8 cellular contexts compared by ENCODE assay signal in the genomic region with DNA sequence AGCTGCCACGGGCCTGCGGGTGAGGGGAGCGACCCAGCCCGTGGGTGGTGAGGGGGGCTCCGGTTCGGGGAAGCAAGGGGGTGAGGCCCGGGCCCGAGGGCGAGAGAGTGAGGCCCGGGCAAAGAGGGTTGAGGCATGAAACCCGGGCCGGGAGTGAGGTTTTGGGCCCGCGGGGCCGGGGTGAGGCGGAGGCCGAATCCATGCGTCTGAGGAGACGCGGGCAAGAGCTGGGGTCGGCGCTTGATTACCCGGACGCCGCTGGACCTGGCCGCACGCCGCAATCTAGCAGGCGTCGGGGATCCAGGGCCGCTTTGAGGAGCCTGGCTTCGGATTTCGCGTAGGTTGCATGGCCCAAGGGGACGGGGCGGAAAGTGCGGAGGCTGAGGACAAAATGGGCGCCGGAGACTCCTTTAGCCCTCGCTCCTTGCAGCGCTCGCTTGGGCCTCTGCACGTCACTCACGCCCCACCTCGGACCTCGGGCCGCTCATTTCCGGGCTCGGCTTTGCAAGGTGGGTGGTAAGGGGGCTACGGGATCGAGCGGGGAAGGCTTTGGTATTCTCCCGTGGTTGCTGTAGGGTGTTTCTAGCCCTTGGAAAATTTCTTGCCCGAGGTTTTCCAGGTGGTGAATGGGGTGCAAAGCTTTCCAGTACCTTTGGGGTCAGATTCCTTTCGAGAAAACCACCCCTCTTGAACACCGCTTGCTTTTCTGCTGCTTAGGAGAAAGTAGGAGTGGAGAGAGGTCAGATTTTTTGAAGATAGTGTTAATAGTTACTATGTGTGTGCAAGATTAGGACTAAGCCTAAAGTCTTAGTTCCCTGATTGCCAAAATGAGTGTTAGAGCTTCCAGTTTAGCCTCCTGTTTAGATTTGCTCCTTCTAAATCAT. TPM values are rescaled to one million over a fixed set of nuclear protein-coding genes. Genes with fewer than 3 reads are reported as not detected.
DNase-seq lines count a peak whose midpoint lies in the region; ATAC-seq, FAIRE-seq and TF ChIP-seq lines count a peak whose summit lies in the region.

No MANE protein-coding gene starts in this region.

- peak; percentile 57 to 69; a peak in 3 of 4 replicates for TF ChIP-seq POLR2A in HepG2 (IDR thresholded peaks at IDR 0.05; ENCODE audit: insufficient read depth in 1 of 2, low read depth in 2 of 2, low read length in 2 of 2)

- in situ Hi-C loops in HepG2 (cut with HindIII; ENCODE audit: extremely low pct_ligation_motif_present, low pct_unique_long_range_greater_than_20kb) = loop anchor here (10.0 kb wide), 1 partner anchor 238 kb away; no protein-coding TSS in a partner anchor

- CTCF ChIA-PET in activated CD4-positive, alpha-beta T cell treated with anti-CD3 and anti-CD28 coated beads for 36 hours (lab: Charles Lee) = interaction anchor here (1.5 to 2.5 kb wide), 3 partner anchors 10 to 44 kb away, joined by 4 to 6 read pairs (median 5); no protein-coding TSS in a partner anchor
- CTCF ChIA-PET in HepG2 (lab: Yijun Ruan, JAX; ENCODE audit: low intra/inter-chr PET ratio, low total read pairs) = no interaction called here

- H3K4me3 Mint-ChIP-seq in activated CD4-positive, alpha-beta T cell treated with anti-CD3 and anti-CD28 coated beads for 36 hours = peak overlapping the region; percentile 93

- H4K20me1 ChIP-seq in HepG2 (ENCODE audit: insufficient read depth, low read length) = peaks cover 43% of the 10 kb centered on the region

- peak overlapping the region; percentile 82 to 94 for H3K9ac ChIP-seq in colonic mucosa (ENCODE audit: low read depth in 2 of 2, low read length in 2 of 2)
- H3K9ac ChIP-seq in HepG2 (ENCODE audit: insufficient read depth, low read depth, low read length) = peak overlapping the region; percentile 98

- no peaks in the 10 kb centered on the region for H3K27me3 Mint-ChIP-seq in activated CD4-positive, alpha-beta T cell treated with anti-CD3 and anti-CD28 coated beads for 36 hours

- peaks cover 54% of the 10 kb centered on the region for H3K79me2 ChIP-seq in HepG2 (ENCODE audit: insufficient read depth, low read length)

- DNase-seq in NCI-H2227 (lab: John Stamatoyannopoulos, UW; ENCODE audit: unreplicated experiment) (peak; percentile 69), NCI-H2227 treated with DMSO at 0.1 percent for 48 hours (lab: John Stamatoyannopoulos, UW) (no peak), NCI-H1092 treated with DMSO at 0.1 percent for 48 hours (lab: John Stamatoyannopoulos, UW) (peak; percentile 61), colonic mucosa (peak; percentile 69), HepG2 (ENCODE audit: low spot score) (peak; percentile 37)
- DNase-seq in activated CD4-positive, alpha-beta T cell treated with anti-CD3 and anti-CD28 coated beads for 36 hours = peak; percentile 65
- peak; percentile 26 for DNase-seq in stimulated activated CD4-positive, alpha-beta T cell treated with anti-CD3 and anti-CD28 coated beads, Interleukin-4, amount 100 ng/mL, for 1 hour

- H3K27me3 ChIP-seq in colonic mucosa = no peaks in the 10 kb centered on the region
- H3K27me3 ChIP-seq in HepG2 (ENCODE audit: control insufficient read depth in 1 of 2, insufficient read depth in 2 of 2, low read length in 2 of 2) = no peaks in the 10 kb centered on the region; a peak in 1 of 5 replicates

- WGBS in HepG2 (ENCODE audit: low lambda C conversion rate) = 2% methylated on average over 18 of the region's 56 CpGs

- ATAC-seq in HG02588 (IDR thresholded peaks at IDR 0.05; ENCODE audit: unreplicated experiment) (peak; percentile 47), HepG2 (peak; percentile 60)
- peak; percentile 11 for ATAC-seq in activated CD4-positive, alpha-beta T cell treated with anti-CD3 and anti-CD28 coated beads for 36 hours

- H3K27ac ChIP-seq in colonic mucosa = peak overlapping the region; percentile 91
- H3K27ac ChIP-seq in HepG2 (ENCODE audit: extremely low read length, insufficient read depth, low read length) = peak overlapping the region; percentile 98

- peaks cover 16% of the 10 kb centered on the region for H3K36me3 Mint-ChIP-seq in activated CD4-positive, alpha-beta T cell treated with anti-CD3 and anti-CD28 coated beads for 36 hours (ENCODE audit: low read depth)

- H3K9me3 ChIP-seq in colonic mucosa (no peaks in the 10 kb centered on the region), HepG2 (ENCODE audit: low read length) (no peaks in the 10 kb centered on the region)

- peak overlapping the region; percentile 86 for H3K27ac Mint-ChIP-seq in activated CD4-positive, alpha-beta T cell treated with anti-CD3 and anti-CD28 coated beads for 36 hours

- TSS peak; percentile 54 for BruUV-seq in HepG2 (replicated peaks; lab: Mats Ljungman, UMichigan)

- TF ChIP-seq RAD21 in HepG2 (CRISPR knock-in tag; IDR thresholded peaks at IDR 0.05) = no peak; the same call in 1 of the 2 replicates

- TF ChIP-seq EP300 in HepG2 (IDR thresholded peaks at IDR 0.05; ENCODE audit: low read depth in 2 of 2, low read length in 2 of 2) (no peak), HepG2 (CRISPR knock-in tag; IDR thresholded peaks at IDR 0.05; ENCODE audit: borderline replicate concordance) (no peak)

- no peak overlapping the region for H2AFZ ChIP-seq in HepG2 (ENCODE audit: low read length)

- H3K4me1 ChIP-seq in colonic mucosa = peaks cover 10% of the 10 kb centered on the region
- peaks cover 55% of the 10 kb centered on the region for H3K4me1 ChIP-seq in HepG2 (ENCODE audit: insufficient read depth, low read length)

- H3K4me1 Mint-ChIP-seq in activated CD4-positive, alpha-beta T cell treated with anti-CD3 and anti-CD28 coated beads for 36 hours = peaks cover 42% of the 10 kb centered on the region

- intact Hi-C loops in activated CD4-positive, alpha-beta T cell treated with anti-CD3 and anti-CD28 coated beads for 36 hours (cut with DNase I, micrococcal nuclease) = loop anchor here (5.0 to 10.0 kb wide), 5 partner anchors 462 to 1600 kb away; partner anchors contain the start of genes COPB2 (in 1 of the 2), MRPS22 (in 1 of the 2), RNF7 (in 1 of the 2) and XRN1 (in 1 of the 2)
- intact Hi-C loops in colonic mucosa (cut with DNase I) = no loop called here
- intact Hi-C loops in HepG2 (cut with micrococcal nuclease; ENCODE audit: unreplicated experiment) = loop anchor here (2.0 kb wide), 1 partner anchor 14 kb away; no protein-coding TSS in a partner anchor

- H3K36me3 ChIP-seq in colonic mucosa (no peaks in the 10 kb centered on the region), HepG2 (replicated peaks in 1 of 2; ENCODE audit: control insufficient read depth in 1 of 2, insufficient read depth in 2 of 2, low read length in 2 of 2) (peaks cover 0 to 6% of the 10 kb centered on the region in 2 experiments; a peak in 1 of 5 replicates)

- H3K4me2 ChIP-seq in HepG2 (ENCODE audit: low read depth, low read length) = peak overlapping the region; percentile 79

- peaks cover 2% of the 10 kb centered on the region for H3K9me3 Mint-ChIP-seq in activated CD4-positive, alpha-beta T cell treated with anti-CD3 and anti-CD28 coated beads for 36 hours (ENCODE audit: low read depth)

- TF ChIP-seq CTCF in colonic mucosa (IDR thresholded peaks at IDR 0.05) (no peak), HepG2 (CRISPR knock-in tag; IDR thresholded peaks at IDR 0.05) (peak; percentile 22; the same call in 1 of the 2 replicates)

- FAIRE-seq in HepG2 (lab: Jason Lieb, UNC) = no peak

- peak overlapping the region; percentile 81 for H3K4me3 ChIP-seq in colonic mucosa
- peak overlapping the region; percentile 96 to 100 (median 96) for H3K4me3 ChIP-seq in HepG2 (replicated peaks in 1 of 3; ENCODE audit: insufficient read depth in 1 of 3, low read depth in 2 of 3, low read length in 3 of 3)

- POLR2A ChIA-PET in activated CD4-positive, alpha-beta T cell treated with anti-CD3 and anti-CD28 coated beads for 36 hours (lab: Charles Lee) = interaction anchor here (1.0 to 1.2 kb wide), 3 partner anchors 10 to 289 kb away, joined by 3 to 4 read pairs (median 3); partner anchors contain the start of gene PXYLP1
- POLR2A ChIA-PET in HepG2 (lab: Yijun Ruan, JAX) = interaction anchor here (1.0 to 2.7 kb wide), 5 partner anchors 8 to 1553 kb away, joined by 3 to 37 read pairs (median 3); partner anchors contain the start of genes COPB2 and PXYLP1

TF ChIP-seq in HepG2, 621 proteins besides CTCF, POLR2A, EP300 and RAD21 (continues in another document):
- TF ChIP-seq DDIT3 (CRISPR knock-in tag; IDR thresholded peaks at IDR 0.05) (no peak), ZNF335 (CRISPR knock-in tag; IDR thresholded peaks at IDR 0.05) (no peak)

RNA-seq across cellular contexts. Expression of gene SLC25A36, which starts 0.8 kb away (rescaled TPM):
- total RNA-seq in activated CD4-positive, alpha-beta T cell treated with anti-CD3 and anti-CD28 coated beads for 36 hours = 10 to 100 TPM; 42.3 to 62.3 TPM
- 10 to 100 TPM; 38.1 to 67.5 TPM for total RNA-seq in colonic mucosa
- 30.6 and 34.6 TPM in 2 replicates for total RNA-seq in HepG2 (2016; rRNA removed; fragmentation: Illumina TruSeq; extraction: Trizol)
- total RNA-seq in HepG2 (2016; cell fraction: cytosol; rRNA removed; fragmentation: Illumina TruSeq; extraction: Trizol; ENCODE audit: low read depth) = 9.3 and 10.0 TPM in 2 replicates
- 31.1 and 38.4 TPM in 2 replicates for total RNA-seq in HepG2 (2016; cell fraction: insoluble cytoplasmic fraction; rRNA removed; fragmentation: Illumina TruSeq; extraction: Trizol)
- total RNA-seq in HepG2 (2016; cell fraction: membrane; rRNA removed; fragmentation: Illumina TruSeq; extraction: Trizol) = 27.8 and 28.9 TPM in 2 replicates
- total RNA-seq in HepG2 (2016; cell fraction: nucleus; rRNA removed; fragmentation: Illumina TruSeq; extraction: Trizol) = 104 and 106 TPM in 2 replicates
- polyA plus RNA-seq in HepG2 (2011; rRNA removed) = 65.9 and 85.6 TPM in 2 replicates
- 21.5 and 30.1 TPM in 2 replicates for polyA plus RNA-seq in HepG2 (2011; cell fraction: cytosol; rRNA removed)
- 95.3 and 126 TPM in 2 replicates for polyA plus RNA-seq in HepG2 (2011; cell fraction: nucleus; rRNA removed)
- polyA plus RNA-seq in HepG2 (2012) = 58.4 and 60.7 TPM in 2 replicates
- polyA plus RNA-seq in HepG2 (2016; cell fraction: cytosol; fragmentation: Illumina TruSeq; extraction: Trizol; ENCODE audit: low read depth) = 3.1 and 3.8 TPM in 2 replicates
- 28.8 and 29.2 TPM in 2 replicates for polyA plus RNA-seq in HepG2 (2016; cell fraction: insoluble cytoplasmic fraction; fragmentation: Illumina TruSeq; extraction: Trizol; ENCODE audit: low read depth)
- polyA plus RNA-seq in HepG2 (2016; cell fraction: membrane; fragmentation: Illumina TruSeq; extraction: Trizol; ENCODE audit: low read depth) = 9.1 and 10.2 TPM in 2 replicates
- 125 and 132 TPM in 2 replicates for polyA plus RNA-seq in HepG2 (2016; cell fraction: nucleus; fragmentation: Illumina TruSeq; extraction: Trizol; ENCODE audit: insufficient read depth, low read depth)
- 36.1 and 65.1 TPM in 2 replicates for polyA minus RNA-seq in HepG2 (2011; rRNA and poly(A)+ RNA removed; ENCODE audit: low replicate concordance)
- 42.8 and 49.8 TPM in 2 replicates for polyA minus RNA-seq in HepG2 (2011; cell fraction: cytosol; rRNA and poly(A)+ RNA removed)
- 350 and 400 TPM in 2 replicates for polyA minus RNA-seq in HepG2 (2011; cell fraction: nucleus; rRNA and poly(A)+ RNA removed)
